Comparison of ENCODE assay signal across 17 cellular contexts in the genomic region with DNA sequence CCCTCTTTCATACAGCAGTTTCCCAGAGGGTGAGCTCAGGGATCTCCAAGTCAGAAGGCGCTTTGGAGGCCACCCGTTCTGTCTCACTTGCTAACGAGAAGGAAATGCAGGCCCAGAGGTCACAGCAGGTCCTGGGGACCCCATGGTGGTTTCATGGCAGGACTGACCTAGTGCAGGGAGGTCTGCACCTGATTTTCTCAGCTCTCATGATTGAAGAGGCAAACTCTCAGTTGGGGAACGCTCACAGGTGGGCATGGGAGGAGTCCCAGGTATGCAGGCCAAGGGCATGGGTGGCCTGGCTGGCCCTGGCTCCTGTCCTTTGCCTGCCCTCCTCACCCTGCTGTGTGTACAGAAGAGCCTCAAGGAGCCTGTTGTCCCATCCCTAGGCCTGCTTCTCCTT. TPM values are rescaled to one million over a fixed set of nuclear protein-coding genes. Genes with fewer than 3 reads are reported as not detected.
"Had no signal": no experiment of that assay in that cellular context is flagged by ENCODE, and none has a peak within 500 bp of the region (broad histone marks: within the 10 kb centered on the region; RNA-seq: fewer than 3 reads in every experiment).

No MANE protein-coding gene starts in this region.

- H3K27ac ChIP-seq: coronary artery, epithelial cell of prostate, left lung, parathyroid adenoma had no signal

- H3K4me1 ChIP-seq: parathyroid adenoma had no signal

- H3K9ac ChIP-seq: parathyroid adenoma had no signal

- H3K4me3 ChIP-seq: coronary artery, left lung had no signal

- ATAC-seq: activated T-cell treated with anti-CD3 and anti-CD28 coated beads, Interleukin-2, amount 50 U/mL, for 4 hours; left lung had no signal

- H3K27me3 ChIP-seq: left lung had no signal

- H3K9me3 ChIP-seq: left lung had no signal

- DNase-seq: activated CD4-positive, alpha-beta T cell treated with anti-CD3 and anti-CD28 coated beads, Interleukin-2, amount 50 U/mL, for 4 hours; activated CD8-positive, alpha-beta memory T cell treated with anti-CD3 and anti-CD28 coated beads for 24 hours; activated CD8-positive, alpha-beta memory T cell treated with anti-CD3 and anti-CD28 coated beads, Interleukin-2, amount 50 U/mL, for 4 hours; activated naive CD4-positive, alpha-beta T cell; activated naive CD8-positive, alpha-beta T cell treated with anti-CD3 and anti-CD28 coated beads, Interleukin-2, amount 10 ng/mL, durations not matched to agents 7 days and 5 days; activated T-cell treated with anti-CD3 and anti-CD28 coated beads, Interleukin-2, amount 50 U/mL, for 4 hours; amniotic stem cell; cerebellar nuclear complex; stimulated activated CD4-positive, alpha-beta T cell treated with anti-CD3 and anti-CD28 coated beads, Interleukin-4, amount 100 ng/mL, for 24 hours; stimulated activated naive CD4-positive, alpha-beta T cell treated with Interleukin-2 at 50 U/mL for 16 hours; T-helper 1 cell had no signal

- H2AFZ ChIP-seq: parathyroid adenoma had no signal

RNA-seq across cellular contexts. Expression of gene DOC2B, which starts 37.3 kb away (rescaled TPM):
- total RNA-seq: activated naive CD8-positive, alpha-beta T cell treated with anti-CD3 and anti-CD28 coated beads, Interleukin-2, amount 10 ng/mL, durations not matched to agents 7 days and 5 days; fibroblast of villous mesenchyme had no signal
- polyA plus RNA-seq: keratinocyte had no signal
